Comparison of ENCODE assay signal across 15 cellular contexts in genomic region chr7:32462966-32463365, GRCh38.
"Had no signal": no experiment of that assay in that cellular context is flagged by ENCODE, and none has a peak within 500 bp of the region (broad histone marks: within the 10 kb centered on the region; RNA-seq: fewer than 3 reads in every experiment).

No MANE protein-coding gene starts in this region.

- H3K4me1 ChIP-seq: sigmoid colon had no signal

- DNase-seq: activated CD4-positive, alpha-beta T cell treated with anti-CD3 and anti-CD28 coated beads for 36 hours; activated CD8-positive, alpha-beta memory T cell treated with anti-CD3 and anti-CD28 coated beads, Interleukin-2, amount 50 U/mL, for 48 hours; activated CD8-positive, alpha-beta T cell treated with anti-CD3 and anti-CD28 coated beads for 36 hours; activated naive CD8-positive, alpha-beta T cell treated with anti-CD3 and anti-CD28 coated beads, Interleukin-2, amount 10 ng/mL, durations not matched to agents 7 days and 5 days; anterior cingulate cortex; dorsolateral prefrontal cortex; left ventricle myocardium inferior; mesenchymal stem cell; sigmoid colon; stimulated activated CD4-positive, alpha-beta T cell treated with anti-CD3 and anti-CD28 coated beads, Interleukin-12 subunit alpha, Interleukin-12 subunit beta, amount 100 ng/mL, for 4 hours; stimulated activated naive CD4-positive, alpha-beta T cell; trophoblast cell had no signal

- ATAC-seq: activated CD4-positive, alpha-beta T cell treated with anti-CD3 and anti-CD28 coated beads for 36 hours; activated CD8-positive, alpha-beta T cell treated with anti-CD3 and anti-CD28 coated beads for 36 hours; esophagus mucosa had no signal

- H3K9me3 ChIP-seq: left ventricle myocardium inferior, sigmoid colon had no signal

- H3K27ac ChIP-seq: dorsolateral prefrontal cortex, left ventricle myocardium inferior, sigmoid colon had no signal

- FAIRE-seq: endometrium, islet of Langerhans had no signal

- H3K4me3 ChIP-seq: dorsolateral prefrontal cortex, left ventricle myocardium inferior, sigmoid colon had no signal

- H3K27me3 ChIP-seq: dorsolateral prefrontal cortex, sigmoid colon had no signal

- H3K36me3 ChIP-seq: left ventricle myocardium inferior, sigmoid colon had no signal
